ENCODE assay signal across 10 cellular contexts in the genomic region with DNA sequence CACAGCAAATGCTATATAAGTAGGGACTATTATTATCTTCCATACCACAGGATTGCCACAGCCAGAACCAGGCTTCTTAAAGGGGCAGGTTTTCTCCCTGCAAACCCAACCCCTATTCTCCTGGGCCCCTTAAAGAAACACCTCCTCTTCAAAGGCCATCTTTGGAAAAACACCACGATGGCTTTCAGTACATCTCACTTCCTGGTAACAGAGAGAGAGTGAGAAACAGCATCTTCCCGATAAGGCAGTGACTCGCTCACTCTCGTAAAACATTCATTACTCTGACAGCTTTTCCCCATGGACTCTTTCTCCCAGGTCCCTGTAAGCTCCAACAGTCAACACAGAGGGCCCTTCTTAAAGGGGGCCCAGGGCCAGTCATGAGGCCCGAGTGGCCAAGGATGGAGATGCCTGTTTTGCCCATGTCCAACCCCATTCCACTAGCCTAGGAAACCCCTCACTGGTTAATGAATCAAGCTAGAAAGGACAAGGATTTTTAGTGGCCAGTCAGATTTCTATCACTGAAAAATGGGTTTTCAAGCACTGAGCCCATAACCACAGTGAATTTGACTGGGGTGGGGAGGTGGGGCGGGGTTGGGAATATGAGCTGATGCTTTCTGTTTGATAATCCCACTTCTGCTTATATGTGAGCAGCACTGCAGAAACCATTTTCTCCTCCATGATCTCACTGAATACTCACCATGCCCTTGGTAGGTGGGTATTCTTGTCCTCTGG. TPM values are rescaled to one million over a fixed set of nuclear protein-coding genes. Genes with fewer than 3 reads are reported as not detected.
DNase-seq lines count a peak whose midpoint lies in the region; ATAC-seq, FAIRE-seq and TF ChIP-seq lines count a peak whose summit lies in the region.
"Had no signal": no experiment of that assay in that cellular context is flagged by ENCODE, and none has a peak within 500 bp of the region (broad histone marks: within the 10 kb centered on the region; RNA-seq: fewer than 3 reads in every experiment).

No MANE protein-coding gene starts in this region.

- POLR2A ChIA-PET in naive thymus-derived CD4-positive, alpha-beta T cell (lab: Charles Lee): interaction anchor here (0.6 kb wide), 1 partner anchor 1808 kb away, joined by 3 read pairs; no protein-coding TSS in a partner anchor

- H3K27ac Mint-ChIP-seq in CD14-positive monocyte: peak overlapping the region; percentile 18 to 90 (median 68)
- H3K27ac Mint-ChIP-seq in naive thymus-derived CD4-positive, alpha-beta T cell: no peak overlapping the region

- no peaks in the 10 kb centered on the region for H4K20me1 ChIP-seq in mammary epithelial cell (ENCODE audit: insufficient read depth, low read length)

- H3K36me3 Mint-ChIP-seq in CD14-positive monocyte: peaks cover 14 to 20% of the 10 kb centered on the region in 2 donors
- peaks cover 0 to 34% (median 5%) of the 10 kb centered on the region in 5 donors for H3K36me3 Mint-ChIP-seq in naive thymus-derived CD4-positive, alpha-beta T cell

- BruUV-seq in mammary epithelial cell (replicated peaks; lab: Mats Ljungman, UMichigan): no TSS peak

- no peaks in the 10 kb centered on the region for H3K27me3 ChIP-seq in mammary epithelial cell (ENCODE audit: insufficient read depth, low read length)
- H3K27me3 ChIP-seq in naive thymus-derived CD4-positive, alpha-beta T cell (ENCODE audit: control insufficient read depth in 2 of 2, insufficient read depth in 2 of 2, low read length in 2 of 2): peaks cover 0 to 22% of the 10 kb centered on the region in 2 donors

- H3K27ac ChIP-seq in mammary epithelial cell (ENCODE audit: insufficient read depth, low read depth, low read length): no peak overlapping the region
- H3K27ac ChIP-seq in naive thymus-derived CD4-positive, alpha-beta T cell (ENCODE audit: low read depth, low read length): no peak overlapping the region

- no peak for FAIRE-seq in frontal cortex (lab: Jason Lieb, UNC)
- FAIRE-seq: G401.6 had no signal

- peak; percentile 25 for ATAC-seq in naive thymus-derived CD4-positive, alpha-beta T cell

- DNase-seq in CD14-positive monocyte (ENCODE audit: low spot score): no peak
- peak; percentile 80 for DNase-seq in M059J (ENCODE audit: low read depth)
- DNase-seq in mammary epithelial cell: peak; percentile 57
- DNase-seq in naive thymus-derived CD4-positive, alpha-beta T cell: no peak
- no peak for DNase-seq in cortex of kidney (lab: John Stamatoyannopoulos, UW)
- no peak for DNase-seq in NCI-H2081 (lab: John Stamatoyannopoulos, UW)
- no peak for DNase-seq in dermis blood vessel endothelial cell
- no peak for DNase-seq in frontal cortex (ENCODE audit: low spot score in 2 of 2)
- DNase-seq: amniotic stem cell had no signal

- in situ Hi-C loops in mammary epithelial cell (cut with MboI; ENCODE audit: low sequenced_read_pairs in 2 of 2): no loop called here

- H3K9ac ChIP-seq in mammary epithelial cell (ENCODE audit: insufficient read depth, low read length): no peak overlapping the region

- H3K4me3 Mint-ChIP-seq in CD14-positive monocyte: peak overlapping the region; percentile 24 to 69
- H3K4me3 Mint-ChIP-seq in naive thymus-derived CD4-positive, alpha-beta T cell: no peak overlapping the region

- TF ChIP-seq CTCF in CD14-positive monocyte (IDR thresholded peaks at IDR 0.05): no peak
- no peak for TF ChIP-seq CTCF in mammary epithelial cell (conservative IDR thresholded peaks at IDR 0.05 in 1 of 2, IDR thresholded peaks at IDR 0.05 in 1 of 2; ENCODE audit: extremely low read depth in 1 of 2, insufficient read depth in 1 of 2, low read depth in 1 of 2, low read length in 2 of 2)

- dilution Hi-C loops in mammary epithelial cell (cut with HindIII; ENCODE audit: low sequenced_read_pairs): no loop called here

- no peak overlapping the region for H3K4me3 ChIP-seq in mammary epithelial cell (replicated peaks in 1 of 3; ENCODE audit: insufficient read depth in 1 of 3, low read depth in 2 of 3, low read length in 3 of 3)
- no peak overlapping the region for H3K4me3 ChIP-seq in naive thymus-derived CD4-positive, alpha-beta T cell (ENCODE audit: low read length)

- intact Hi-C loops in CD14-positive monocyte (cut with micrococcal nuclease): no loop called here
- intact Hi-C loops in mammary epithelial cell (cut with micrococcal nuclease): no loop called here
- intact Hi-C loops in naive thymus-derived CD4-positive, alpha-beta T cell (cut with micrococcal nuclease): no loop called here

- peaks cover 51% of the 10 kb centered on the region for H3K4me1 Mint-ChIP-seq in CD14-positive monocyte
- peaks cover under 1 to 19% (median 15%) of the 10 kb centered on the region in 7 donors for H3K4me1 Mint-ChIP-seq in naive thymus-derived CD4-positive, alpha-beta T cell

- H3K4me2 ChIP-seq in mammary epithelial cell (ENCODE audit: insufficient read depth, low read depth, low read length): peak overlapping the region; percentile 28

- H3K36me3 ChIP-seq in mammary epithelial cell (ENCODE audit: insufficient read depth, low read length): no peaks in the 10 kb centered on the region
- no peaks in the 10 kb centered on the region for H3K36me3 ChIP-seq in naive thymus-derived CD4-positive, alpha-beta T cell (ENCODE audit: control insufficient read depth in 2 of 3, insufficient read depth in 3 of 3, low read length in 3 of 3)

- peak overlapping the region; percentile 48 for H2AFZ ChIP-seq in mammary epithelial cell (ENCODE audit: low read depth, low read length)

- CTCF ChIA-PET in mammary epithelial cell (lab: Charles Lee; ENCODE audit: low non-redundant PET): no interaction called here
- CTCF ChIA-PET in naive thymus-derived CD4-positive, alpha-beta T cell (lab: Charles Lee): no interaction called here

- 54% methylated on average over 6 of the region's 6 CpGs for WGBS in mammary epithelial cell (ENCODE audit: low coverage, missing lambda C conversion rate)

- no peaks in the 10 kb centered on the region for H3K9me3 ChIP-seq in mammary epithelial cell (replicated peaks; ENCODE audit: insufficient read depth, low read length)
- no peaks in the 10 kb centered on the region for H3K9me3 ChIP-seq in naive thymus-derived CD4-positive, alpha-beta T cell (ENCODE audit: control insufficient read depth in 2 of 3, low read length in 3 of 3)

- peaks cover 0 to 10% (median 0%) of the 10 kb centered on the region in 7 donors for H3K9me3 Mint-ChIP-seq in CD14-positive monocyte
- no peaks in the 10 kb centered on the region for H3K9me3 Mint-ChIP-seq in naive thymus-derived CD4-positive, alpha-beta T cell

- peaks cover 44% of the 10 kb centered on the region for H3K4me1 ChIP-seq in mammary epithelial cell (ENCODE audit: insufficient read depth, low read length)
- peaks cover 0 to 19% of the 10 kb centered on the region in 2 donors for H3K4me1 ChIP-seq in naive thymus-derived CD4-positive, alpha-beta T cell (ENCODE audit: control insufficient read depth in 2 of 2, insufficient read depth in 2 of 2, low read length in 2 of 2)

- peaks cover 21 to 32% (median 29%) of the 10 kb centered on the region in 3 donors for H3K27me3 Mint-ChIP-seq in CD14-positive monocyte (ENCODE audit: low read depth in 3 of 3)
- peaks cover 36 to 45% (median 39%) of the 10 kb centered on the region in 5 donors for H3K27me3 Mint-ChIP-seq in naive thymus-derived CD4-positive, alpha-beta T cell

- H3K79me2 ChIP-seq in mammary epithelial cell (ENCODE audit: insufficient read depth, low read length): no peaks in the 10 kb centered on the region

RNA-seq across cellular contexts. Expression of gene NAV1, which starts 3.7 kb away (rescaled TPM):
- under 1 TPM; 0.37 to 0.89 TPM for polyA plus RNA-seq in CD14-positive monocyte
- total RNA-seq in M059J (2014; rRNA removed; shearing (Covaris generic)): 16.3 and 43.1 TPM in 2 replicates
- 10 to 100 TPM; 24.3 to 94.2 TPM for total RNA-seq in mammary epithelial cell
- polyA plus RNA-seq in mammary epithelial cell: 48.9 TPM
- polyA minus RNA-seq in mammary epithelial cell: 177 TPM
- total RNA-seq in naive thymus-derived CD4-positive, alpha-beta T cell: 10 to 100 TPM in 1 of 5 experiments, 1 to 10 TPM in 4; 2.3 to 10.8 (median 4.4) TPM
- under 1 TPM; 0.18 to 0.91 TPM for polyA plus RNA-seq in naive thymus-derived CD4-positive, alpha-beta T cell
- 16.5 and 27.0 TPM in 2 replicates for total RNA-seq in dermis blood vessel endothelial cell
- total RNA-seq in frontal cortex: 33.8 TPM

RNA-seq across cellular contexts. Expression of gene CSRP1, which starts 28.3 kb away (rescaled TPM):
- polyA plus RNA-seq in CD14-positive monocyte (100 to 1,000 TPM in 1 of 2 donors, 10 to 100 TPM in 1; 98.8 to 111 TPM), mammary epithelial cell (231 TPM)
- 565 and 854 TPM in 2 replicates for total RNA-seq in M059J (2014; rRNA removed; shearing (Covaris generic))
- total RNA-seq in mammary epithelial cell (100 to 1,000 TPM; 145 to 609 TPM), dermis blood vessel endothelial cell (256 and 443 TPM in 2 replicates), frontal cortex (12.2 TPM)
- polyA minus RNA-seq in mammary epithelial cell: 209 TPM
- 10 to 100 TPM; 24.2 to 83.1 (median 37.7) TPM for total RNA-seq in naive thymus-derived CD4-positive, alpha-beta T cell
- polyA plus RNA-seq in naive thymus-derived CD4-positive, alpha-beta T cell: 10 to 100 TPM; 43.6 to 52.0 TPM

Comparison
In these comparisons a context has a peak if more than half of its experiments do, and no peak if none do; other contexts are left out.
1. DNase-seq: peak in M059J (single experiment) and mammary epithelial cell (single experiment); none in CD14-positive monocyte (single experiment), naive thymus-derived CD4-positive, alpha-beta T cell (0 of 9), cortex of kidney (single experiment), NCI-H2081 (0 of 2), dermis blood vessel endothelial cell (single experiment) and frontal cortex (0 of 2).
2. H3K27ac Mint-ChIP-seq: peak in CD14-positive monocyte (7 of 7); none in naive thymus-derived CD4-positive, alpha-beta T cell (0 of 9).
3. H3K4me3 Mint-ChIP-seq: peak in CD14-positive monocyte (2 of 2); none in naive thymus-derived CD4-positive, alpha-beta T cell (0 of 10).